In the genomic region with DNA sequence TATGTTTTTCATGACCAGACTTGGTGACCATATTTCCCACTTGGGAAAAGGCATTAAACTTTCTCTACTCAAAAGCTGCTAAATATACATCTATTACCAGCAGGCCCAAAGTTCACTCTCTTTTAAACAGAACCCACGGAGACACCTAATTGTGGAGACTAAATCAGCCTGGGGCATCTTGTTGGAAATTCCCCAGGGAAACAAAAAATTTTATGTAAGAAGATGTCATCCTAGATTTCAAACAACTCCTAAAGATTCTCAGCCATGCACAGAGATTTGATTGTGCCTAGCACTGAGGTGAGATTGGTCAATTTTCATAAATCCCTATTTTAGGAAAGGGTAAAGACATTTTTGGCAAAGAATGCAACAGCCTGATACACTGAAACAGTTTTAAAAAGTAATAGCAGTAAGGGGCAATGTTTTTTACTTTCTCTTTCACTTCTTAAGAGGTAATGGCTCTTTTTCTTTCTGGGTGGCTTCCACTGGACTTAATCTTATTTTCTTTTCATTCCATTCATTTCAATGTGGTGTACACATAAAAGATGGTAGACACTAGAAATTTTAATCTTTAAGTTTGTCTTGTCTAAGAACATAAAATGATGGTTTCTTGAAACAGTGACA, we compare ENCODE assay signal across 11 cellular contexts. TPM values are rescaled to one million over a fixed set of nuclear protein-coding genes. Genes with fewer than 3 reads are reported as not detected.
A peak's percentile ranks its signal among the peaks of the same experiment; 100 is the strongest.
DNase-seq lines count a peak whose midpoint lies in the region; ATAC-seq, FAIRE-seq and TF ChIP-seq lines count a peak whose summit lies in the region.
"Had no signal": no experiment of that assay in that cellular context is flagged by ENCODE, and none has a peak within 500 bp of the region (broad histone marks: within the 10 kb centered on the region; RNA-seq: fewer than 3 reads in every experiment).

No MANE protein-coding gene starts in this region.

- intact Hi-C loops in GM12878 (cut with micrococcal nuclease; ENCODE audit: unreplicated experiment): loop anchor here (5.0 kb wide), 1 partner anchor 116 kb away; no protein-coding TSS in a partner anchor

- TF ChIP-seq RAD21 in GM12878 (IDR thresholded peaks at IDR 0.05; ENCODE audit: insufficient read depth, low read depth, low read length): no peak

- DNase-seq in GM12878 (ENCODE audit: low read depth, low spot score): no peak
- no peak for DNase-seq in stimulated activated CD4-positive, alpha-beta T cell treated with anti-CD3 and anti-CD28 coated beads, Interleukin-4, amount 100 ng/mL, for 4 hours
- DNase-seq in dedifferentiated amniotic fluid mesenchymal stem cell (ENCODE audit: extremely low spot score): no peak
- DNase-seq in NCI-H446 treated with DMSO at 0.1 percent for 48 hours (lab: John Stamatoyannopoulos, UW): no peak
- DNase-seq in midbrain (lab: John Stamatoyannopoulos, UW): no peak
- DNase-seq: NCI-H1930 had no signal

- SMC1A ChIA-PET in GM12878 (lab: Charles Lee; ENCODE audit: uncharacterized antibody, unreplicated experiment): interaction anchor here (1.0 to 1.2 kb wide), 3 partner anchors 9 to 73 kb away, joined by 3 to 5 read pairs (median 4); no protein-coding TSS in a partner anchor

- POLR2A ChIA-PET in GM12878 (lab: Charles Lee): interaction anchor here (0.6 to 0.9 kb wide), 2 partner anchors 118 to 1721 kb away, joined by 3 read pairs; no protein-coding TSS in a partner anchor

- 0% methylated on average over 1 of the region's 1 CpG for WGBS in GM12878 (ENCODE audit: insufficient coverage, insufficient replicate concordance, low lambda C conversion rate, missing lambda C conversion rate)

- H3K4me2 ChIP-seq in BLaER1 treated with 17β-estradiol and CSF1 and Interleukin-3, amounts not matched to agents 10 nM and 100 nM: peak overlapping the region; percentile 39 to 73 (median 64); a peak in 20 of 22 replicates
- H3K4me2 ChIP-seq in GM12878 (ENCODE audit: control insufficient read depth, insufficient read depth): peak overlapping the region; percentile 67

- TF ChIP-seq CTCF in GM12878 (IDR thresholded peaks at IDR 0.05 in 2 of 3, conservative IDR thresholded peaks at IDR 0.05 in 1 of 3; ENCODE audit: control insufficient read depth in 2 of 3, extremely low read depth in 1 of 3, insufficient read depth in 1 of 3, low read depth in 3 of 3, low read length in 3 of 3): no peak

- no peaks in the 10 kb centered on the region for H3K36me3 ChIP-seq in BLaER1 treated with 17β-estradiol and CSF1 and Interleukin-3, amounts not matched to agents 10 nM and 100 nM
- no peaks in the 10 kb centered on the region for H3K36me3 ChIP-seq in GM12878 (ENCODE audit: control insufficient read depth in 2 of 2, insufficient read depth in 2 of 2, low read length in 1 of 2)
- H3K36me3 ChIP-seq: breast epithelium had no signal

- peak; percentile 64 for ATAC-seq in GM19043 (IDR thresholded peaks at IDR 0.05; ENCODE audit: low read depth, unreplicated experiment)
- ATAC-seq in HG03175 (IDR thresholded peaks at IDR 0.05; ENCODE audit: unreplicated experiment): peak; percentile 54
- peak; percentile 72 for ATAC-seq in GM12878

- no peaks in the 10 kb centered on the region for H4K20me1 ChIP-seq in BLaER1 treated with 17β-estradiol and CSF1 and Interleukin-3, amounts not matched to agents 10 nM and 100 nM
- H4K20me1 ChIP-seq in GM12878 (ENCODE audit: control insufficient read depth, insufficient read depth): no peaks in the 10 kb centered on the region

- no peak for TF ChIP-seq POLR2A in GM12878 (IDR thresholded peaks at IDR 0.05; ENCODE audit: low read depth, low read length)

- no peak overlapping the region for H3K9ac ChIP-seq in BLaER1 treated with 17β-estradiol and CSF1 and Interleukin-3, amounts not matched to agents 10 nM and 100 nM
- no peak overlapping the region for H3K9ac ChIP-seq in GM12878 (ENCODE audit: control insufficient read depth, insufficient read depth, low read length)

- no TSS peak for BruUV-seq in GM12878 (replicated peaks; lab: Mats Ljungman, UMichigan)

- in situ Hi-C loops in GM12878 (cut with MboI): no loop called here

- peak overlapping the region in 8 of 11 experiments; percentile 4 to 67 (median 38); a peak in 11 of 22 replicates for H3K27ac ChIP-seq in BLaER1 treated with 17β-estradiol and CSF1 and Interleukin-3, amounts not matched to agents 10 nM and 100 nM
- no peak overlapping the region; the same call in 1 of the 2 replicates for H3K27ac ChIP-seq in GM12878 (ENCODE audit: control insufficient read depth, insufficient read depth)
- H3K27ac ChIP-seq: breast epithelium had no signal

- TF ChIP-seq EP300 in GM12878 (IDR thresholded peaks at IDR 0.05; ENCODE audit: borderline replicate concordance in 1 of 2, control insufficient read depth in 1 of 2, low read depth in 2 of 2, low read length in 2 of 2): no peak

- H3K4me3 ChIP-seq in BLaER1 treated with 17β-estradiol and CSF1 and Interleukin-3, amounts not matched to agents 10 nM and 100 nM: no peak overlapping the region
- no peak overlapping the region for H3K4me3 ChIP-seq in GM12878

- peak; percentile 85 for FAIRE-seq in GM12878 (lab: Jason Lieb, UNC)

- H3K27me3 ChIP-seq in BLaER1 treated with 17β-estradiol and CSF1 and Interleukin-3, amounts not matched to agents 10 nM and 100 nM: no peaks in the 10 kb centered on the region
- H3K27me3 ChIP-seq in GM12878 (replicated peaks in 1 of 2; ENCODE audit: control insufficient read depth in 2 of 2, insufficient read depth in 2 of 2, low read length in 1 of 2): no peaks in the 10 kb centered on the region
- H3K27me3 ChIP-seq: breast epithelium had no signal

- no peaks in the 10 kb centered on the region for H3K79me2 ChIP-seq in GM12878 (ENCODE audit: control insufficient read depth, insufficient read depth, low read length)

- CTCF ChIA-PET in GM12878 (lab: Yijun Ruan, JAX): interaction anchor here (0.7 to 2.4 kb wide), 3 partner anchors 8 to 73 kb away, joined by 4 to 12 read pairs (median 5); a partner anchor contains a TSS

- H3K9me3 ChIP-seq in BLaER1 treated with 17β-estradiol and CSF1 and Interleukin-3, amounts not matched to agents 10 nM and 100 nM (replicated peaks in 1 of 11): peaks cover 0 to 8% (median 0%) of the 10 kb centered on the region in 11 experiments; a peak in 3 of 22 replicates
- no peaks in the 10 kb centered on the region; the same call in 2 of the 3 replicates for H3K9me3 ChIP-seq in GM12878 (replicated peaks; ENCODE audit: control insufficient read depth, insufficient read depth, low read length)
- H3K9me3 ChIP-seq: breast epithelium had no signal

- RAD21 ChIA-PET in GM12878 (lab: Charles Lee; ENCODE audit: unreplicated experiment): interaction anchor here (1.4 to 2.4 kb wide), 2 partner anchors 9 to 73 kb away, joined by 6 to 8 read pairs; no protein-coding TSS in a partner anchor

- H2AFZ ChIP-seq in GM12878 (ENCODE audit: control insufficient read depth, low read depth, low read length): peak overlapping the region; percentile 90

- H3K4me1 ChIP-seq in BLaER1 treated with 17β-estradiol and CSF1 and Interleukin-3, amounts not matched to agents 10 nM and 100 nM: peaks cover 9 to 33% (median 20%) of the 10 kb centered on the region in 10 experiments; a peak in 19 of 20 replicates
- H3K4me1 ChIP-seq in GM12878 (ENCODE audit: control insufficient read depth, insufficient read depth, low read length): no peaks in the 10 kb centered on the region
- H3K4me1 ChIP-seq: breast epithelium had no signal

RNA-seq across cellular contexts. Expression of a gene that starts 9.6 kb away (rescaled TPM):
- 0.54 and 1.7 TPM in 2 replicates for total RNA-seq in GM12878 (2013; cell fraction: nucleolus; rRNA removed)
- total RNA-seq in GM12878 (2014; rRNA removed): 0.11 TPM in 1 of 2 replicates, not detected in the other
- not detected in 2 replicates for total RNA-seq in GM12878 (2014; rRNA removed; fragmentation: Illumina TruSeq; extraction: Trizol)
- not detected in 2 replicates for total RNA-seq in GM12878 (2021)
- not detected for polyA plus RNA-seq in GM12878 (2011; ENCODE audit: low read depth)
- polyA plus RNA-seq in GM12878 (2011; rRNA removed): 0.42 and 0.52 TPM in 2 replicates
- polyA plus RNA-seq in GM12878 (2011; cell fraction: cytosol; rRNA removed): 0.27 and 0.52 TPM in 2 replicates
- polyA plus RNA-seq in GM12878 (2011; cell fraction: nucleus; rRNA removed): 1.4 and 2.4 TPM in 2 replicates
- 0.14 TPM in 1 of 2 replicates, not detected in the other for polyA plus RNA-seq in GM12878 (2012)
- 0.06 TPM in 1 of 2 replicates, not detected in the other for polyA plus RNA-seq in GM12878 (2014; fragmentation: Illumina TruSeq; extraction: Trizol)
- polyA plus RNA-seq in GM12878 (2014; fragmentation: Nextera tagmentation; extraction: Ambion mirVana): under 1 TPM; 0.24 to 0.40 TPM
- polyA plus RNA-seq in GM12878 (2014; rRNA removed): 0.15 TPM in 1 of 2 replicates, not detected in the other
- not detected for polyA plus RNA-seq in GM12878 (2016; fragmentation: Nextera tagmentation; extraction: Ambion mirVana)
- polyA minus RNA-seq in GM12878 (2011; rRNA and poly(A)+ RNA removed): not detected in 2 replicates
- not detected in 2 replicates for polyA minus RNA-seq in GM12878 (2011; cell fraction: cytosol; rRNA and poly(A)+ RNA removed)
- polyA minus RNA-seq in GM12878 (2011; cell fraction: nucleus; rRNA and poly(A)+ RNA removed): 0.57 and 0.60 TPM in 2 replicates
- total RNA-seq: breast epithelium, progenitor cell of endocrine pancreas had no signal

RNA-seq across cellular contexts. Expression of a gene that starts 23.3 kb away (rescaled TPM):
- total RNA-seq in GM12878 (2013; cell fraction: nucleolus; rRNA removed): not detected in 2 replicates
- total RNA-seq in GM12878 (2014; rRNA removed) (not detected in 2 replicates), GM12878 (2014; rRNA removed; fragmentation: Illumina TruSeq; extraction: Trizol) (not detected in 2 replicates), GM12878 (2021) (not detected in 2 replicates)
- not detected for polyA plus RNA-seq in GM12878 (2011; ENCODE audit: low read depth)
- polyA plus RNA-seq in GM12878 (2011; rRNA removed) (not detected in 2 replicates), GM12878 (2014; fragmentation: Illumina TruSeq; extraction: Trizol) (not detected in 2 replicates), GM12878 (2014; fragmentation: Nextera tagmentation; extraction: Ambion mirVana) (not detected), GM12878 (2014; rRNA removed) (not detected in 2 replicates), GM12878 (2016; fragmentation: Nextera tagmentation; extraction: Ambion mirVana) (not detected)
- not detected in 2 replicates for polyA plus RNA-seq in GM12878 (2011; cell fraction: cytosol; rRNA removed)
- polyA plus RNA-seq in GM12878 (2011; cell fraction: nucleus; rRNA removed): not detected in 2 replicates
- not detected in 2 replicates for polyA plus RNA-seq in GM12878 (2012)
- polyA minus RNA-seq in GM12878 (2011; rRNA and poly(A)+ RNA removed): not detected in 2 replicates
- polyA minus RNA-seq in GM12878 (2011; cell fraction: cytosol; rRNA and poly(A)+ RNA removed): not detected in 2 replicates
- polyA minus RNA-seq in GM12878 (2011; cell fraction: nucleus; rRNA and poly(A)+ RNA removed): not detected in 2 replicates
- total RNA-seq: breast epithelium, progenitor cell of endocrine pancreas had no signal

RNA-seq across cellular contexts. Expression of a gene that starts 27.3 kb away (rescaled TPM):
- 1.0 and 1.1 TPM in 2 replicates for total RNA-seq in GM12878 (2013; cell fraction: nucleolus; rRNA removed)
- total RNA-seq in GM12878 (2014; rRNA removed) (not detected in 2 replicates), GM12878 (2014; rRNA removed; fragmentation: Illumina TruSeq; extraction: Trizol) (not detected in 2 replicates), GM12878 (2021) (not detected in 2 replicates)
- not detected for polyA plus RNA-seq in GM12878 (2011; ENCODE audit: low read depth)
- polyA plus RNA-seq in GM12878 (2011; rRNA removed) (0.04 and 0.13 TPM in 2 replicates), GM12878 (2014; fragmentation: Illumina TruSeq; extraction: Trizol) (not detected in 2 replicates), GM12878 (2014; fragmentation: Nextera tagmentation; extraction: Ambion mirVana) (not detected), GM12878 (2014; rRNA removed) (not detected in 2 replicates), GM12878 (2016; fragmentation: Nextera tagmentation; extraction: Ambion mirVana) (not detected)
- polyA plus RNA-seq in GM12878 (2011; cell fraction: cytosol; rRNA removed): not detected in 2 replicates
- polyA plus RNA-seq in GM12878 (2011; cell fraction: nucleus; rRNA removed): 0.24 TPM in 1 of 2 replicates, not detected in the other
- not detected in 2 replicates for polyA plus RNA-seq in GM12878 (2012)
- 1.0 and 2.7 TPM in 2 replicates for polyA minus RNA-seq in GM12878 (2011; rRNA and poly(A)+ RNA removed)
- polyA minus RNA-seq in GM12878 (2011; cell fraction: cytosol; rRNA and poly(A)+ RNA removed): not detected in 2 replicates
- polyA minus RNA-seq in GM12878 (2011; cell fraction: nucleus; rRNA and poly(A)+ RNA removed): 0.57 and 0.73 TPM in 2 replicates
- total RNA-seq: progenitor cell of endocrine pancreas had no signal

RNA-seq across cellular contexts. Expression of a gene that starts 35.2 kb away (rescaled TPM):
- 0.40 and 0.76 TPM in 2 replicates for total RNA-seq in GM12878 (2013; cell fraction: nucleolus; rRNA removed)
- total RNA-seq in GM12878 (2014; rRNA removed) (not detected in 2 replicates), GM12878 (2014; rRNA removed; fragmentation: Illumina TruSeq; extraction: Trizol) (not detected in 2 replicates), GM12878 (2021) (not detected in 2 replicates)
- not detected for polyA plus RNA-seq in GM12878 (2011; ENCODE audit: low read depth)
- polyA plus RNA-seq in GM12878 (2011; rRNA removed) (not detected in 2 replicates), GM12878 (2014; fragmentation: Illumina TruSeq; extraction: Trizol) (not detected in 2 replicates), GM12878 (2014; fragmentation: Nextera tagmentation; extraction: Ambion mirVana) (not detected), GM12878 (2014; rRNA removed) (not detected in 2 replicates), GM12878 (2016; fragmentation: Nextera tagmentation; extraction: Ambion mirVana) (not detected)
- polyA plus RNA-seq in GM12878 (2011; cell fraction: cytosol; rRNA removed): not detected in 2 replicates
- 0.13 TPM in 1 of 2 replicates, not detected in the other for polyA plus RNA-seq in GM12878 (2011; cell fraction: nucleus; rRNA removed)
- not detected in 2 replicates for polyA plus RNA-seq in GM12878 (2012)
- not detected in 2 replicates for polyA minus RNA-seq in GM12878 (2011; rRNA and poly(A)+ RNA removed)
- not detected in 2 replicates for polyA minus RNA-seq in GM12878 (2011; cell fraction: cytosol; rRNA and poly(A)+ RNA removed)
- polyA minus RNA-seq in GM12878 (2011; cell fraction: nucleus; rRNA and poly(A)+ RNA removed): 0.60 TPM in 1 of 2 replicates, not detected in the other
- total RNA-seq: progenitor cell of endocrine pancreas had no signal

RNA-seq across cellular contexts. Expression of a gene that starts 39.1 kb away (rescaled TPM):
- not detected in 2 replicates for total RNA-seq in GM12878 (2013; cell fraction: nucleolus; rRNA removed)
- total RNA-seq in GM12878 (2014; rRNA removed) (not detected in 2 replicates), GM12878 (2014; rRNA removed; fragmentation: Illumina TruSeq; extraction: Trizol) (not detected in 2 replicates), GM12878 (2021) (not detected in 2 replicates)
- not detected for polyA plus RNA-seq in GM12878 (2011; ENCODE audit: low read depth)
- polyA plus RNA-seq in GM12878 (2011; rRNA removed) (not detected in 2 replicates), GM12878 (2014; fragmentation: Illumina TruSeq; extraction: Trizol) (not detected in 2 replicates), GM12878 (2014; fragmentation: Nextera tagmentation; extraction: Ambion mirVana) (not detected), GM12878 (2014; rRNA removed) (not detected in 2 replicates), GM12878 (2016; fragmentation: Nextera tagmentation; extraction: Ambion mirVana) (not detected)
- polyA plus RNA-seq in GM12878 (2011; cell fraction: cytosol; rRNA removed): not detected in 2 replicates
- not detected in 2 replicates for polyA plus RNA-seq in GM12878 (2011; cell fraction: nucleus; rRNA removed)
- polyA plus RNA-seq in GM12878 (2012): not detected in 2 replicates
- polyA minus RNA-seq in GM12878 (2011; rRNA and poly(A)+ RNA removed): not detected in 2 replicates
- polyA minus RNA-seq in GM12878 (2011; cell fraction: cytosol; rRNA and poly(A)+ RNA removed): not detected in 2 replicates
- not detected in 2 replicates for polyA minus RNA-seq in GM12878 (2011; cell fraction: nucleus; rRNA and poly(A)+ RNA removed)
- total RNA-seq: breast epithelium, progenitor cell of endocrine pancreas had no signal
